Comparison of ENCODE assay signal across 8 cellular contexts in the genomic region with DNA sequence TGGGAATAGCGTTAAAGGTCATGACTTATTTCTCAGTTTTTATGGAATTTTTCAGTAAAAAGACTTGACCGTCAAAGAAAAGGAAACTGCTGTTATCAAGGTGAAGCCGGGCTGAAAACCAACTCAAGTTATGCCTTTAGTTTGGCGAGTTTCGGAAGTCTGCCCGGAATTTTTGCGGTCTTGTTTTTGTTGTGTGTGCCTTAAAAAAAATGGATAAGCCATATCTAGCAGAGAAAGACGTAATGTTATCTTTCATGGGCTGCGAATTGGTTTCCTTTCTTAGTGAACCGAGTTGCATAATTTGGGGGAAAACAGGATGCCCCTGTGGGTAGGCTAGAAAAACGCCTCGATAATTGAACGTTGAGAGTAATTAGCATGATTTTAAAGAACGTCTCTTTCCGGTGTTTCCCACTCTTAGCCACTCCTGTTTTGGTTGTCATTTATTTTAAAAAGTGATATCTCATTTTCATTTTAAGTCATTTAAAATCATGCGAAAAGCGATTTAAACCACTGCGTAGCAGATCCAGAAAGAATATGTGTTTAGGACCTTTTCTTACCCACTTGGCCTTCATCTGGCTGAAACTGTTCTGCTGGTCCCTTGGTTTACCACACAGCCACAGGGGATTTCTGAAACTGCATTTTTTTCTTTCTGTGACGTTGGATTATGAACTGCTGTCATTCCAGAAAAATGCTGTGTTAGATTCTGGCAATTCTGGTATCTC. TPM values are rescaled to one million over a fixed set of nuclear protein-coding genes. Genes with fewer than 3 reads are reported as not detected.
DNase-seq lines count a peak whose midpoint lies in the region; ATAC-seq, FAIRE-seq and TF ChIP-seq lines count a peak whose summit lies in the region.

No MANE protein-coding gene starts in this region.

- H3K4me1 ChIP-seq in RWPE2 (ENCODE audit: insufficient read depth, poor library complexity, severe bottlenecking) (peaks cover 10% of the 10 kb centered on the region), kidney (ENCODE audit: control insufficient read depth in 1 of 2, insufficient read depth in 1 of 2, low read depth in 1 of 2, low read length in 2 of 2) (peaks cover 9 to 11% of the 10 kb centered on the region in 2 donors)

- peaks cover 44% of the 10 kb centered on the region for H3K36me3 ChIP-seq in RWPE2 (ENCODE audit: low read depth)
- peaks cover 30 to 34% of the 10 kb centered on the region in 2 donors for H3K36me3 ChIP-seq in kidney (ENCODE audit: control insufficient read depth in 1 of 2, insufficient read depth in 2 of 2, low read length in 2 of 2)

- H3K27ac ChIP-seq in RWPE2 (ENCODE audit: poor library complexity, severe bottlenecking), result peak overlapping the region; percentile 71
- H3K27ac ChIP-seq in angular gyrus (ENCODE audit: low read depth, low read length), result peak overlapping the region; percentile 53
- H3K27ac ChIP-seq in kidney (ENCODE audit: low read depth in 2 of 2, low read length in 2 of 2), result peak overlapping the region; percentile 96 to 99

- no peaks in the 10 kb centered on the region for H3K27me3 ChIP-seq in RWPE2 (ENCODE audit: insufficient read depth, poor library complexity, severe bottlenecking)

- TF ChIP-seq CTCF in RWPE2 (IDR thresholded peaks at IDR 0.05; ENCODE audit: poor library complexity, severe bottlenecking), result no peak
- no peak for TF ChIP-seq CTCF in kidney (IDR thresholded peaks at IDR 0.05; ENCODE audit: borderline replicate concordance, extremely low read depth, insufficient read depth)

- intact Hi-C loops in kidney (cut with DNase I), result no loop called here

- H3K4me3 ChIP-seq in RWPE2 (ENCODE audit: severe bottlenecking) (peak overlapping the region; percentile 97), kidney (ENCODE audit: low read length in 2 of 2) (peak overlapping the region; percentile 91 to 99)

- peak; percentile 20 for ATAC-seq in HG02642 (IDR thresholded peaks at IDR 0.05; ENCODE audit: poor library complexity, unreplicated experiment)
- no peak for ATAC-seq in RWPE2 (ENCODE audit: low read depth)

- H3K9ac ChIP-seq in kidney (ENCODE audit: low read length in 2 of 2), result peak overlapping the region; percentile 84 to 96

- FAIRE-seq in GM12891 (lab: Jason Lieb, UNC), result peak; percentile 57
- no peak for FAIRE-seq in kidney (lab: Jason Lieb, UNC)

- DNase-seq in GM12891 (ENCODE audit: insufficient read length, low spot score) (no peak), RWPE2 (ENCODE audit: low spot score) (no peak), kidney (no peak), globus pallidus (ENCODE audit: low spot score) (no peak), NCI-H128 (lab: John Stamatoyannopoulos, UW; ENCODE audit: unreplicated experiment) (no peak)
- DNase-seq in stimulated activated CD8-positive, alpha-beta memory T cell treated with anti-CD3 and anti-CD28 coated beads, Interleukin-15, amount 100 ng/mL, for 48 hours (ENCODE audit: low read depth in 2 of 2), result peak; percentile 20 to 48

- no peak; the same call in none of the 2 replicates for TF ChIP-seq POLR2A in GM12891 (IDR thresholded peaks at IDR 0.05; ENCODE audit: low read depth, low read length)

- H3K9me3 ChIP-seq in RWPE2 (ENCODE audit: severe bottlenecking) (no peaks in the 10 kb centered on the region), kidney (ENCODE audit: control insufficient read depth in 1 of 2, low read length in 2 of 2) (no peaks in the 10 kb centered on the region)

TF ChIP-seq in GM12891, 5 proteins besides CTCF, POLR2A, EP300 and RAD21:
- TF ChIP-seq POU2F2 (IDR thresholded peaks at IDR 0.05; ENCODE audit: low read depth, low read length) (no peak), TAF1 (IDR thresholded peaks at IDR 0.05; ENCODE audit: low read depth, low read length) (peak; percentile 20; the same call in 1 of the 2 replicates)

RNA-seq across cellular contexts. Expression of gene NFKBIZ, which starts 1.2 kb away (rescaled TPM):
- polyA plus RNA-seq in GM12891 (2012; ENCODE audit: low read depth, missing spikeins), result 30.5 TPM
- total RNA-seq in kidney, result 196 TPM
- 6.7 TPM for polyA plus RNA-seq in kidney (ENCODE audit: insufficient read depth, low read depth, low replicate concordance)

Comparison
In these comparisons a context has a peak if more than half of its experiments do, and no peak if none do; other contexts are left out.
1. DNase-seq: peak in stimulated activated CD8-positive, alpha-beta memory T cell treated with anti-CD3 and anti-CD28 coated beads, Interleukin-15, amount 100 ng/mL, for 48 hours (2 of 2); none in GM12891 (single experiment), RWPE2 (single experiment), kidney (single experiment), globus pallidus (single experiment) and NCI-H128 (single experiment).
2. Peak in every context shown above with its lines, with median percentiles within 50 percentile points of each other: H3K27ac ChIP-seq.